ENCODE assay signal across 15 cellular contexts in the genomic region with DNA sequence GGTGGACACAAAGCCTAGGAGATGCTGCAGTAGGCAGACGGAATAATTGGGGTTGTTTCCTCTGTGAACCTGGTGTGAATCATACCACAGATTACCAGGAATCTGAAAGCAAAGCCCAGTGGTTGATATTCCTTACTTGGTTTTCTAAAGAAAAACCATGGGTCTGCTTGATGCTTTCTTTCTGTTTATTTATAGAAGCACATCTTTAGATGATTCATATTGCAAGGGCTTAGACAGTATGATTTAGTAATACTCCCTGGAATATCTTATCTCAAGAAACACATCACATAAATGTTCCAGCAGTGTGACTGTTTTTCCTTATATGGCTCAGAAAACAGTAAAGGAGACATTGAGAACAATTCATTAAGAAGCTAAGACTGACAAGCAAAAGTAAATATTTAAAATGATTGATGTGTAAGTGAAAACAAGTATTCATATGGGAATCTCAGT.
DNase-seq lines count a peak whose midpoint lies in the region; ATAC-seq, FAIRE-seq and TF ChIP-seq lines count a peak whose summit lies in the region.
"Had no signal": no experiment of that assay in that cellular context is flagged by ENCODE, and none has a peak within 500 bp of the region (broad histone marks: within the 10 kb centered on the region; RNA-seq: fewer than 3 reads in every experiment).

No MANE protein-coding gene starts in this region.

- H3K4me3 ChIP-seq in GM23248 (no peak overlapping the region), rectal smooth muscle tissue (ENCODE audit: low read length) (no peak overlapping the region)
- H3K4me3 ChIP-seq: coronary artery, K562, Peyer's patch had no signal

- H4K20me1 ChIP-seq in GM23248 (ENCODE audit: insufficient read depth): no peaks in the 10 kb centered on the region

- ATAC-seq in foreskin keratinocyte: peak; percentile 61
- ATAC-seq: K562, natural killer cell had no signal

- peaks cover 5% of the 10 kb centered on the region; the same call in 1 of the 2 replicates for H3F3A ChIP-seq in GM23248 (ENCODE audit: insufficient read depth)

- peaks cover 11% of the 10 kb centered on the region for H3K4me1 ChIP-seq in GM23248 (ENCODE audit: insufficient read depth)
- H3K4me1 ChIP-seq in foreskin keratinocyte: no peaks in the 10 kb centered on the region
- H3K4me1 ChIP-seq in rectal smooth muscle tissue (ENCODE audit: control insufficient read depth, insufficient read depth, low read length): peaks cover 19% of the 10 kb centered on the region
- H3K4me1 ChIP-seq: Peyer's patch had no signal

- no peak for TF ChIP-seq CTCF in foreskin keratinocyte (conservative IDR thresholded peaks at IDR 0.05)

- 6 to 7% methylated on average over 1 of the region's 1 CpG for WGBS in GM23248 (ENCODE audit: low coverage in 1 of 2, low lambda C conversion rate in 2 of 2, missing lambda C conversion rate in 2 of 2), 2 experiments

- no peaks in the 10 kb centered on the region for H3K9me3 ChIP-seq in GM23248 (ENCODE audit: low read depth)
- H3K9me3 ChIP-seq: Peyer's patch had no signal

- no peaks in the 10 kb centered on the region for H3K79me2 ChIP-seq in GM23248 (ENCODE audit: insufficient read depth)

- H3K4me2 ChIP-seq in GM23248 (ENCODE audit: unreplicated experiment): no peak overlapping the region

- H3K9me2 ChIP-seq in GM23248 (ENCODE audit: insufficient read depth): no peaks in the 10 kb centered on the region

- H3K27me3 ChIP-seq in GM23248 (replicated peaks; ENCODE audit: insufficient read depth) (no peaks in the 10 kb centered on the region), foreskin keratinocyte (no peaks in the 10 kb centered on the region), rectal smooth muscle tissue (ENCODE audit: control insufficient read depth, insufficient read depth, low read length) (no peaks in the 10 kb centered on the region)
- H3K27me3 ChIP-seq: Peyer's patch had no signal

- no peak overlapping the region for H2AFZ ChIP-seq in GM23248

- no peaks in the 10 kb centered on the region for H3K36me3 ChIP-seq in GM23248 (ENCODE audit: low read depth)
- H3K36me3 ChIP-seq in rectal smooth muscle tissue (ENCODE audit: control insufficient read depth, insufficient read depth, low read length): no peaks in the 10 kb centered on the region
- H3K36me3 ChIP-seq: Peyer's patch had no signal

- no peak overlapping the region for H3K9ac ChIP-seq in GM23248
- no peak overlapping the region for H3K9ac ChIP-seq in rectal smooth muscle tissue (ENCODE audit: low read length)

- FAIRE-seq in RCC 7860 (lab: Jason Lieb, UNC): no peak
- FAIRE-seq: K562 had no signal

- peak; percentile 53 for DNase-seq in GM23248
- peak; percentile 98 for DNase-seq in amniotic epithelial cell (ENCODE audit: low read depth)
- peak; percentile 66 to 71 for DNase-seq in foreskin keratinocyte
- no peak for DNase-seq in SIG-M5 (lab: John Stamatoyannopoulos, UW)
- DNase-seq in NCI-H187 treated with DMSO at 0.1 percent for 48 hours (lab: John Stamatoyannopoulos, UW): no peak
- DNase-seq in hypothalamus (lab: John Stamatoyannopoulos, UW): no peak
- no peak for DNase-seq in RCC 7860 (ENCODE audit: low spot score)
- DNase-seq: CD4-positive, CD25-positive, alpha-beta regulatory T cell; natural killer cell; NCI-H2171; Peyer's patch; stimulated activated naive CD4-positive, alpha-beta T cell treated with Interleukin-2 at 50 U/mL for 16 hours had no signal

- in situ Hi-C loops in GM23248 (cut with MboI): no loop called here

- H3K27ac ChIP-seq in GM23248: no peak overlapping the region
- no peak overlapping the region for H3K27ac ChIP-seq in foreskin keratinocyte
- peak overlapping the region; percentile 70 for H3K27ac ChIP-seq in rectal smooth muscle tissue (ENCODE audit: low read depth, low read length)

Comparison
In these comparisons a context has a peak if more than half of its experiments do, and no peak if none do; other contexts are left out.
1. DNase-seq: peak in GM23248 (single experiment), amniotic epithelial cell (single experiment) and foreskin keratinocyte (2 of 2); none in SIG-M5 (single experiment), NCI-H187 treated with DMSO at 0.1 percent for 48 hours (single experiment), hypothalamus (0 of 51) and RCC 7860 (single experiment).